In genomic region chr17:64961561-64962378, GRCh38 we compare ENCODE assay signal across 8 cellular contexts. TPM values are rescaled to one million over a fixed set of nuclear protein-coding genes. Genes with fewer than 3 reads are reported as not detected.
A peak's percentile ranks its signal among the peaks of the same experiment; 100 is the strongest.
DNase-seq lines count a peak whose midpoint lies in the region; ATAC-seq, FAIRE-seq and TF ChIP-seq lines count a peak whose summit lies in the region.
"Not testable (repeated sequence)": the region's sequence is repeated elsewhere in the genome, so short reads cannot be mapped to it uniquely, and the experiment has no call there.

No MANE protein-coding gene starts in this region.

- H3K4me3 ChIP-seq in BJ (ENCODE audit: low read depth, low read length); colonic mucosa; small intestine (ENCODE audit: low read depth in 1 of 2, low read length in 2 of 2): not testable (repeated sequence)

- H3K4me1 ChIP-seq in colonic mucosa; small intestine (ENCODE audit: control insufficient read depth in 2 of 2, insufficient read depth in 1 of 2, low read depth in 1 of 2, low read length in 1 of 2): not testable (repeated sequence)

- TF ChIP-seq CTCF in BJ (IDR thresholded peaks at IDR 0.05; ENCODE audit: insufficient read depth, low read depth, low read length) (peak; percentile 61), colonic mucosa (IDR thresholded peaks at IDR 0.05) (peak; percentile 72)

- not testable (repeated sequence) for DNase-seq in BJ (ENCODE audit: low read depth)
- DNase-seq in KG1 (lab: John Stamatoyannopoulos, UW) (peak; percentile 88), NCI-H82 (lab: John Stamatoyannopoulos, UW) (peak; percentile 93), colonic mucosa (peak; percentile 86), left kidney (ENCODE audit: low read depth, low spot score) (peak; percentile 72), small intestine (peak; percentile 74)
- peak; percentile 32 for DNase-seq in activated CD4-positive, CD25-positive, alpha-beta regulatory T cell treated with anti-CD3 and anti-CD28 coated beads, Interleukin-2, amount 50 U/mL, for 16 hours (ENCODE audit: low read depth, low spot score)

- CTCF ChIA-PET in BJ (lab: Yijun Ruan, JAX), result interaction anchor here (0.7 to 3.4 kb wide), 13 partner anchors 9 to 186 kb away, joined by 3 to 26 read pairs (median 3); partner anchors contain the start of gene LRRC37A3

- POLR2A ChIA-PET in BJ (lab: Charles Lee), result not testable (repeated sequence)

- H3K9ac ChIP-seq in colonic mucosa (ENCODE audit: low read depth in 2 of 2, low read length in 2 of 2), result peak overlapping the region in 1 of 2 donors; percentile 24

- WGBS in small intestine, 3 donors, result 3 to 5% (median 3%) methylated on average over 13 of the region's 13 CpGs

- peak; percentile 41 for ATAC-seq in GM19035 (IDR thresholded peaks at IDR 0.05; ENCODE audit: unreplicated experiment)

- not testable (repeated sequence) for H3K9me3 ChIP-seq in colonic mucosa; small intestine (ENCODE audit: control insufficient read depth, low read depth)

- not testable (repeated sequence) for FAIRE-seq in small intestine (lab: Jason Lieb, UNC)

- H3K27me3 ChIP-seq in BJ (ENCODE audit: control insufficient read depth, insufficient read depth, low read length); colonic mucosa; small intestine (ENCODE audit: control insufficient read depth in 2 of 2, insufficient read depth in 2 of 2, low read length in 2 of 2): not testable (repeated sequence)

- not testable (repeated sequence) for H3K27ac ChIP-seq in colonic mucosa
- peak overlapping the region in 1 of 2 donors; percentile 27 for H3K27ac ChIP-seq in small intestine (ENCODE audit: low read depth in 1 of 2, low read length in 1 of 2)

- intact Hi-C loops in colonic mucosa (cut with DNase I), result not testable (repeated sequence)

- not testable (repeated sequence) for H3K36me3 ChIP-seq in BJ (ENCODE audit: control insufficient read depth, insufficient read depth, low read length); colonic mucosa; small intestine (ENCODE audit: control insufficient read depth in 2 of 2, insufficient read depth in 2 of 2, low read length in 2 of 2)

RNA-seq across cellular contexts. Expression of gene LRRC37A3, which starts 42.5 kb away (rescaled TPM):
- 3.4 and 4.0 TPM in 2 replicates for polyA plus RNA-seq in BJ (2011; rRNA removed)
- 12.5 and 13.3 TPM in 2 replicates for polyA minus RNA-seq in BJ (2011; rRNA and poly(A)+ RNA removed)
- total RNA-seq in colonic mucosa, result 10 to 100 TPM in 1 of 2 donors, 1 to 10 TPM in 1; 5.7 to 17.3 TPM
- 1 to 10 TPM in 2 of 3 donors, under 1 TPM in 1; 0.27 to 2.5 (median 1.5) TPM for polyA plus RNA-seq in small intestine
